In genomic region chr11:117551761-117552343, GRCh38 we compare ENCODE assay signal across 29 cellular contexts.
"Had no signal": no experiment of that assay in that cellular context is flagged by ENCODE, and none has a peak within 500 bp of the region (broad histone marks: within the 10 kb centered on the region; RNA-seq: fewer than 3 reads in every experiment).

No MANE protein-coding gene starts in this region.

- H3K36me3 Mint-ChIP-seq: activated naive CD4-positive, alpha-beta T cell treated with anti-CD3 and anti-CD28 coated beads, Interleukin-2, amount 50 U/mL, for 24 hours; activated naive CD8-positive, alpha-beta T cell treated with anti-CD3 and anti-CD28 coated beads, Interleukin-2, amount 10 ng/mL, durations not matched to agents 7 days and 5 days had no signal

- H3K27ac Mint-ChIP-seq: activated CD4-positive, alpha-beta T cell treated with anti-CD3 and anti-CD28 coated beads, Interleukin-2, amount 10 ng/mL, durations not matched to agents 24 days and 14 days; activated CD8-positive, alpha-beta T cell treated with anti-CD3 and anti-CD28 coated beads for 36 hours; activated naive CD4-positive, alpha-beta T cell treated with anti-CD3 and anti-CD28 coated beads, Interleukin-2, amount 50 U/mL, for 24 hours; activated naive CD8-positive, alpha-beta T cell treated with anti-CD3 and anti-CD28 coated beads, Interleukin-2, amount 10 ng/mL, durations not matched to agents 7 days and 5 days; activated T-cell treated with anti-CD3 and anti-CD28 coated beads, Interleukin-2, amount 50 U/mL, for 72 hours; activated T-helper 2 cell treated with anti-CD3 and anti-CD28 coated beads, Interferon-gamma antibody, Interleukin-2, Interleukin-4, amounts not matched to agents 10 μg/mL and 5 μg/mL and 100 μg/mL, durations not matched to agents 14 hours and 24 hours and 36 hours; IgD-negative memory B cell; T-helper 2 cell treated with Interferon-gamma antibody and Interleukin-4, amounts not matched to agents 5 μg/mL and 100 μg/mL, for 36 hours had no signal

- H3K4me1 ChIP-seq: body of pancreas, breast epithelium had no signal

- DNase-seq: activated CD4-positive, alpha-beta T cell treated with anti-CD3 and anti-CD28 coated beads, Interleukin-2, amount 10 ng/mL, durations not matched to agents 24 days and 14 days; activated CD4-positive, alpha-beta T cell treated with anti-CD3 and anti-CD28 coated beads, Interleukin-2, amount 50 U/mL, for 4 hours; activated CD8-positive, alpha-beta T cell treated with anti-CD3 and anti-CD28 coated beads for 36 hours; activated gamma-delta T cell; activated naive CD4-positive, alpha-beta T cell treated with Interleukin-2 at 50 U/mL for 16 hours; activated naive CD8-positive, alpha-beta T cell treated with anti-CD3 and anti-CD28 coated beads, Interleukin-2, amount 10 ng/mL, durations not matched to agents 7 days and 5 days; activated T-cell treated with anti-CD3 and anti-CD28 coated beads, Interleukin-2, amount 50 U/mL, for 1 hour; activated T-cell treated with anti-CD3 and anti-CD28 coated beads, Interleukin-2, amount 50 U/mL, for 72 hours; amygdala; body of pancreas; cerebellar nuclear complex; Karpas-422; KBM-7; NCI-H1092; NCI-H1436 treated with DMSO at 0.1 percent for 48 hours; NCI-H1930; NCI-H2081 treated with DMSO at 0.1 percent for 48 hours; NCI-H226; NCI-H446 treated with DMSO at 0.1 percent for 48 hours; NCI-H69; NK-92 treated with Interleukin-12 subunit alpha and Interleukin-12 subunit beta, amount 100 ng/mL, for 24 hours; PC-9; Right ventricle myocardium superior; SW 1271 had no signal

- H3K4me3 ChIP-seq: body of pancreas, breast epithelium, PC-9 had no signal

- H3K27me3 ChIP-seq: body of pancreas, breast epithelium had no signal

- H3K4me3 Mint-ChIP-seq: activated CD4-positive, alpha-beta T cell treated with anti-CD3 and anti-CD28 coated beads, Interleukin-2, amount 10 ng/mL, durations not matched to agents 24 days and 14 days; activated CD8-positive, alpha-beta T cell treated with anti-CD3 and anti-CD28 coated beads for 36 hours; activated naive CD4-positive, alpha-beta T cell treated with anti-CD3 and anti-CD28 coated beads, Interleukin-2, amount 50 U/mL, for 24 hours; activated naive CD8-positive, alpha-beta T cell treated with anti-CD3 and anti-CD28 coated beads, Interleukin-2, amount 10 ng/mL, durations not matched to agents 7 days and 5 days; activated T-cell treated with anti-CD3 and anti-CD28 coated beads, Interleukin-2, amount 50 U/mL, for 72 hours; IgD-negative memory B cell; T-helper 2 cell treated with Interferon-gamma antibody and Interleukin-4, amounts not matched to agents 5 μg/mL and 100 μg/mL, for 36 hours had no signal

- H3K9me3 Mint-ChIP-seq: activated CD4-positive, alpha-beta T cell treated with anti-CD3 and anti-CD28 coated beads, Interleukin-2, amount 10 ng/mL, durations not matched to agents 24 days and 14 days; activated CD8-positive, alpha-beta T cell treated with anti-CD3 and anti-CD28 coated beads for 36 hours; activated naive CD4-positive, alpha-beta T cell treated with anti-CD3 and anti-CD28 coated beads, Interleukin-2, amount 50 U/mL, for 24 hours; activated naive CD8-positive, alpha-beta T cell treated with anti-CD3 and anti-CD28 coated beads, Interleukin-2, amount 10 ng/mL, durations not matched to agents 7 days and 5 days; activated T-cell treated with anti-CD3 and anti-CD28 coated beads, Interleukin-2, amount 50 U/mL, for 72 hours; activated T-helper 2 cell treated with anti-CD3 and anti-CD28 coated beads, Interferon-gamma antibody, Interleukin-2, Interleukin-4, amounts not matched to agents 10 μg/mL and 5 μg/mL and 100 μg/mL, durations not matched to agents 14 hours and 24 hours and 36 hours; T-helper 2 cell treated with Interferon-gamma antibody and Interleukin-4, amounts not matched to agents 5 μg/mL and 100 μg/mL, for 36 hours had no signal

- H3K27ac ChIP-seq: body of pancreas, breast epithelium, PC-9 had no signal

- H3K36me3 ChIP-seq: breast epithelium had no signal

- H3K27me3 Mint-ChIP-seq: activated CD4-positive, alpha-beta T cell treated with anti-CD3 and anti-CD28 coated beads, Interleukin-2, amount 10 ng/mL, durations not matched to agents 24 days and 14 days; activated CD8-positive, alpha-beta T cell treated with anti-CD3 and anti-CD28 coated beads for 36 hours; activated naive CD4-positive, alpha-beta T cell treated with anti-CD3 and anti-CD28 coated beads, Interleukin-2, amount 50 U/mL, for 24 hours had no signal

- H3K4me1 Mint-ChIP-seq: activated CD4-positive, alpha-beta T cell treated with anti-CD3 and anti-CD28 coated beads, Interleukin-2, amount 10 ng/mL, durations not matched to agents 24 days and 14 days; activated naive CD4-positive, alpha-beta T cell treated with anti-CD3 and anti-CD28 coated beads, Interleukin-2, amount 50 U/mL, for 24 hours; activated naive CD8-positive, alpha-beta T cell treated with anti-CD3 and anti-CD28 coated beads, Interleukin-2, amount 10 ng/mL, durations not matched to agents 7 days and 5 days; IgD-negative memory B cell had no signal

- ATAC-seq: activated CD8-positive, alpha-beta T cell treated with anti-CD3 and anti-CD28 coated beads for 36 hours; activated T-cell treated with anti-CD3 and anti-CD28 coated beads, Interleukin-2, amount 50 U/mL, for 72 hours; body of pancreas had no signal

- H3K9me3 ChIP-seq: body of pancreas, breast epithelium had no signal
